8 cellular contexts compared by ENCODE assay signal in the genomic region with DNA sequence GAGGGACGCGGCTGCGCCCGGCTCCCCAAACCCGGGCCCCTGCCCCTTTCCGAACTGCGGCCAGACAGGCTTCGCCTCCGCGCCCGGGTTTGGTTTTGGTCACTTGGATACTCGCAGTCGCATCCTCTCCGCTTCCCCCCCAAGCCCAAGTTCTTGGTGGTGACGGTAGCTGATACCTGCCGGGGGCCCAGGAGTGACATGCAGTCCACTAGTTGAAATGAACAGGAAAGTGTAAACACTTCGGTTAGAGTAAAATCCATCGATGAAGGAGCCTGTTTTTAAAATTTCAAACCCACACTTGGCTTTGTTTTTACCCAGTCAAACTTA. TPM values are rescaled to one million over a fixed set of nuclear protein-coding genes. Genes with fewer than 3 reads are reported as not detected.
A peak's percentile ranks its signal among the peaks of the same experiment; 100 is the strongest.
DNase-seq lines count a peak whose midpoint lies in the region; ATAC-seq and TF ChIP-seq lines count a peak whose summit lies in the region.

No MANE protein-coding gene starts in this region.

- no peaks in the 10 kb centered on the region for H3K9me3 ChIP-seq in endocrine pancreas (ENCODE audit: control insufficient read depth, low read length)

- TF ChIP-seq CTCF in nephron (IDR thresholded peaks at IDR 0.05; ENCODE audit: unreplicated experiment in 3 of 3): no peak

- peaks cover 47% of the 10 kb centered on the region for H3K79me2 ChIP-seq in ACC112 (ENCODE audit: control insufficient read depth, insufficient read depth, low read length, unreplicated experiment)

- peak overlapping the region; percentile 93 for H2AFZ ChIP-seq in ACC112 (ENCODE audit: low read length, unreplicated experiment)

- DNase-seq in NCI-H748 (lab: John Stamatoyannopoulos, UW; ENCODE audit: unreplicated experiment): peak; percentile 85
- DNase-seq in middle frontal gyrus (ENCODE audit: extremely low spot score, low spot score): no peak
- DNase-seq in A172 (ENCODE audit: low spot score): no peak

- peaks cover 4% of the 10 kb centered on the region; the same call in 1 of the 2 replicates for H3K36me3 ChIP-seq in ACC112 (ENCODE audit: insufficient read depth, low read length)
- no peaks in the 10 kb centered on the region for H3K36me3 ChIP-seq in endocrine pancreas (ENCODE audit: control insufficient read depth, insufficient read depth, low read length)

- H3K36me3 Mint-ChIP-seq in nephron (ENCODE audit: low read depth): peaks cover 4% of the 10 kb centered on the region

- peaks cover 24% of the 10 kb centered on the region for H3K4me1 Mint-ChIP-seq in nephron

- H3K27me3 ChIP-seq in ACC112 (ENCODE audit: insufficient read depth, low read length) (no peaks in the 10 kb centered on the region), endocrine pancreas (ENCODE audit: control insufficient read depth, insufficient read depth, low read length) (no peaks in the 10 kb centered on the region)

- H3K4me3 Mint-ChIP-seq in nephron: peak overlapping the region; percentile 85 to 93 (median 90)

- H3K4me3 ChIP-seq in ACC112 (ENCODE audit: low read depth, low read length) (peak overlapping the region; percentile 94), endocrine pancreas (ENCODE audit: control insufficient read depth, insufficient read depth, low read length) (peak overlapping the region; percentile 78)

- H3K9ac ChIP-seq in endocrine pancreas (ENCODE audit: control insufficient read depth, insufficient read depth, low read length): peak overlapping the region; percentile 22

- H3K9me3 Mint-ChIP-seq in nephron: no peaks in the 10 kb centered on the region

- 0 out of 2 replicates have a peak overlapping the region, but pooled peaks have one; percentile 55 for H3K27ac ChIP-seq in ACC112 (ENCODE audit: low read depth, low read length)

- no peaks in the 10 kb centered on the region for H3K27me3 Mint-ChIP-seq in nephron (ENCODE audit: low read depth)

- H3K27ac Mint-ChIP-seq in nephron: peak overlapping the region; percentile 91 to 97 (median 92)

- H3K4me1 ChIP-seq in ACC112 (ENCODE audit: control insufficient read depth, insufficient read depth, low read length, unreplicated experiment) (peaks cover 20% of the 10 kb centered on the region), endocrine pancreas (ENCODE audit: control insufficient read depth, insufficient read depth, low read length) (no peaks in the 10 kb centered on the region)

- ATAC-seq in GM19438 (IDR thresholded peaks at IDR 0.05; ENCODE audit: low read depth, unreplicated experiment) (peak; percentile 41), HG02571 (IDR thresholded peaks at IDR 0.05; ENCODE audit: unreplicated experiment) (no peak)

RNA-seq across cellular contexts. Expression of a gene that starts 0.7 kb away (rescaled TPM):
- total RNA-seq in A172 (2014; rRNA removed; shearing (Covaris generic)): 9.7 and 10.3 TPM in 2 replicates
